Comparison of ENCODE assay signal across 1 cellular context in genomic region chr13:112953591-112954487, GRCh38.
TF ChIP-seq lines count a peak whose summit lies in the region.

No MANE protein-coding gene starts in this region.

TF ChIP-seq in HepG2, 621 proteins besides CTCF, POLR2A, EP300 and RAD21 (continued from another document):
- TF ChIP-seq ZNF687 (CRISPR knock-in tag; IDR thresholded peaks at IDR 0.05) (peak; percentile 87), CC2D1A (CRISPR knock-in tag; IDR thresholded peaks at IDR 0.05) (0 out of 2 replicates have a peak, but pooled peaks have one; percentile 46), SOX5 (CRISPR knock-in tag; IDR thresholded peaks at IDR 0.05; ENCODE audit: borderline replicate concordance) (peak; percentile 9; the same call in 1 of the 2 replicates), ZBTB7A (CRISPR knock-in tag; IDR thresholded peaks at IDR 0.05) (0 out of 2 replicates have a peak, but pooled peaks have one; percentile 21), ZBTB25 (CRISPR knock-in tag; IDR thresholded peaks at IDR 0.05) (0 out of 2 replicates have a peak, but pooled peaks have one; percentile 27), SOX6 (IDR thresholded peaks at IDR 0.05) (no peak), SOX6 (CRISPR knock-in tag; IDR thresholded peaks at IDR 0.05) (peak; percentile 46; the same call in 1 of the 2 replicates), ARNT2 (CRISPR knock-in tag; IDR thresholded peaks at IDR 0.05; ENCODE audit: low read depth) (0 out of 2 replicates have a peak, but pooled peaks have one; percentile 54), JUNB (CRISPR knock-in tag; IDR thresholded peaks at IDR 0.05; ENCODE audit: borderline replicate concordance) (no peak), EZH2 (conservative IDR thresholded peaks at IDR 0.05; ENCODE audit: low read depth, low read length) (no peak), ZFAT (CRISPR knock-in tag; conservative IDR thresholded peaks at IDR 0.05) (no peak), ETV5 (CRISPR knock-in tag; IDR thresholded peaks at IDR 0.05; ENCODE audit: borderline replicate concordance) (peak; percentile 18; the same call in 1 of the 2 replicates), HIVEP1 (CRISPR knock-in tag; IDR thresholded peaks at IDR 0.05) (no peak), ATM (IDR thresholded peaks at IDR 0.05; ENCODE audit: borderline replicate concordance) (no peak), ZNF3 (CRISPR knock-in tag; IDR thresholded peaks at IDR 0.05) (0 out of 2 replicates have a peak, but pooled peaks have one; percentile 25), HNF1A (IDR thresholded peaks at IDR 0.05; ENCODE audit: low read depth) (no peak), HNF1A (CRISPR knock-in tag; IDR thresholded peaks at IDR 0.05; ENCODE audit: borderline replicate concordance) (no peak), RBM39 (IDR thresholded peaks at IDR 0.05; ENCODE audit: low read depth, low read length, poor library complexity, severe bottlenecking) (no peak), SALL1 (CRISPR knock-in tag; IDR thresholded peaks at IDR 0.05) (peak; percentile 16; the same call in 1 of the 2 replicates), KLF6 (CRISPR knock-in tag; IDR thresholded peaks at IDR 0.05) (no peak)
